8 cellular contexts compared by ENCODE assay signal in genomic region chr12:10771132-10771733, GRCh38. TPM values are rescaled to one million over a fixed set of nuclear protein-coding genes. Genes with fewer than 3 reads are reported as not detected.
DNase-seq lines count a peak whose midpoint lies in the region; ATAC-seq, FAIRE-seq and TF ChIP-seq lines count a peak whose summit lies in the region.

No MANE protein-coding gene starts in this region.

- ATAC-seq in HG02763 (IDR thresholded peaks at IDR 0.05; ENCODE audit: unreplicated experiment) = no peak

- TF ChIP-seq CTCF in dorsolateral prefrontal cortex (IDR thresholded peaks at IDR 0.05 in 54 of 56, conservative IDR thresholded peaks at IDR 0.05 in 2 of 56; ENCODE audit: low read depth in 1 of 56, partially characterized antibody in 56 of 56) = peak; percentile 53 to 90 (median 72)

- peaks cover 0 to 23% (median 0%) of the 10 kb centered on the region in 45 donors for H3K27me3 ChIP-seq in dorsolateral prefrontal cortex

- no peak for TF ChIP-seq POLR2A in H54 (IDR thresholded peaks at IDR 0.05; ENCODE audit: low read depth, low read length)

- no peak overlapping the region for H3K27ac ChIP-seq in dorsolateral prefrontal cortex

- H3K4me3 ChIP-seq in dorsolateral prefrontal cortex = no peak overlapping the region

- intact Hi-C loops in dorsolateral prefrontal cortex (cut with DNase I) = loop anchor here (5.0 to 10.0 kb wide), 4 partner anchors 424 to 716 kb away; no protein-coding TSS in a partner anchor

- FAIRE-seq in H54 (lab: Jason Lieb, UNC) = no peak

- DNase-seq in SIG-M5 treated with dmso at 0.1 percent for 504 hours (lab: John Stamatoyannopoulos, UW; ENCODE audit: unreplicated experiment) (peak; percentile 33), SIG-M5 (lab: John Stamatoyannopoulos, UW) (no peak), NCI-H345 (lab: John Stamatoyannopoulos, UW) (peak; percentile 24), dorsolateral prefrontal cortex (no peak), myocyte (ENCODE audit: low read depth) (peak; percentile 70), H54 (ENCODE audit: insufficient read length, low spot score) (no peak)
- DNase-seq in activated effector memory CD4-positive, alpha-beta T cell treated with Interleukin-2 at 50 U/mL for 16 hours = no peak

RNA-seq across cellular contexts. Expression of gene TAS2R7, which starts 31.2 kb away (rescaled TPM):
- total RNA-seq in dorsolateral prefrontal cortex (1 to 10 TPM in 64 of 120 experiments, under 1 TPM in 44, not detected in 12; 0.42 to 4.5 (median 1.1) TPM), myocyte (not detected in 2 replicates)
- polyA plus RNA-seq in myocyte (2012) = not detected

RNA-seq across cellular contexts. Expression of gene TAS2R8, which starts 35.9 kb away (rescaled TPM):
- total RNA-seq in dorsolateral prefrontal cortex (1 to 10 TPM in 60 of 120 experiments, under 1 TPM in 50, not detected in 10; 0.36 to 4.8 (median 1.2) TPM), myocyte (0.21 TPM in 1 of 2 replicates, not detected in the other)
- polyA plus RNA-seq in myocyte (2012) = not detected

RNA-seq across cellular contexts. Expression of gene TAS2R9, which starts 38.7 kb away (rescaled TPM):
- total RNA-seq in dorsolateral prefrontal cortex (1 to 10 TPM in 67 of 120 experiments, under 1 TPM in 46, not detected in 7; 0.42 to 3.6 (median 1.2) TPM), myocyte (not detected in 2 replicates)
- polyA plus RNA-seq in myocyte (2012) = not detected

RNA-seq across cellular contexts. Expression of gene YBX3, which starts 48.1 kb away (rescaled TPM):
- total RNA-seq in dorsolateral prefrontal cortex = 100 to 1,000 TPM in 15 of 120 experiments, 10 to 100 TPM in 105; 12.9 to 192 (median 45.7) TPM
- 202 and 228 TPM in 2 replicates for total RNA-seq in myocyte
- polyA plus RNA-seq in myocyte (2012) = 280 TPM

RNA-seq across cellular contexts. Expression of gene TAS2R10, which starts 54.9 kb away (rescaled TPM):
- total RNA-seq in dorsolateral prefrontal cortex = 1 to 10 TPM in 117 of 120 experiments, under 1 TPM in 3; 0.75 to 8.2 (median 3.4) TPM
- 0.75 and 3.2 TPM in 2 replicates for total RNA-seq in myocyte
- polyA plus RNA-seq in myocyte (2012) = 0.29 TPM

Comparison
In these comparisons a context has a peak if more than half of its experiments do, and no peak if none do; other contexts are left out.
1. DNase-seq: peak in SIG-M5 treated with dmso at 0.1 percent for 504 hours (single experiment), NCI-H345 (single experiment) and myocyte (single experiment); none in SIG-M5 (single experiment), dorsolateral prefrontal cortex (0 of 10), H54 (single experiment) and activated effector memory CD4-positive, alpha-beta T cell treated with Interleukin-2 at 50 U/mL for 16 hours (single experiment).